Comparison of ENCODE assay signal across 7 cellular contexts in genomic region chr9:125748511-125749099, GRCh38. TPM values are rescaled to one million over a fixed set of nuclear protein-coding genes. Genes with fewer than 3 reads are reported as not detected.
DNase-seq lines count a peak whose midpoint lies in the region; TF ChIP-seq lines count a peak whose summit lies in the region.

No MANE protein-coding gene starts in this region.

- no peaks in the 10 kb centered on the region for H3F3A ChIP-seq in neural cell (ENCODE audit: insufficient read depth, low read length, poor library complexity, severe bottlenecking)

- POLR2A ChIA-PET in RWPE1 (lab: Yijun Ruan, JAX; ENCODE audit: low non-redundant PET), result interaction anchor here (0.6 to 0.8 kb wide), 2 partner anchors 43 to 141 kb away, joined by 3 to 5 read pairs; no protein-coding TSS in a partner anchor

- CTCF ChIA-PET in RWPE1 (lab: Yijun Ruan, JAX), result interaction anchor here (0.6 to 0.7 kb wide), 2 partner anchors 12 to 42 kb away, joined by 3 read pairs; no protein-coding TSS in a partner anchor

- no peaks in the 10 kb centered on the region for H3K27me3 ChIP-seq in neural cell (ENCODE audit: insufficient read depth, low read depth, low read length)

- peak overlapping the region; percentile 69 for H3K4me2 ChIP-seq in neural cell (ENCODE audit: low read length)

- no peaks in the 10 kb centered on the region for H3K9me3 ChIP-seq in neural cell (ENCODE audit: low read length)

- H3K9ac ChIP-seq in neural cell (ENCODE audit: low read length), result peak overlapping the region; percentile 97

- peaks cover 63% of the 10 kb centered on the region for H3K79me2 ChIP-seq in neural cell (replicated peaks; ENCODE audit: insufficient read depth, low read length)

- H3K27ac ChIP-seq in RWPE1 (peak overlapping the region; percentile 97), neural cell (ENCODE audit: low read length) (peak overlapping the region; percentile 98)

- no peaks in the 10 kb centered on the region for H3K9me2 ChIP-seq in neural cell (ENCODE audit: insufficient read depth, low read length)

- H4K20me1 ChIP-seq in neural cell (ENCODE audit: insufficient read depth), result no peaks in the 10 kb centered on the region

- DNase-seq in GM13976 (ENCODE audit: low spot score), result peak; percentile 29
- DNase-seq in RWPE1 (ENCODE audit: low spot score), result peak; percentile 26
- DNase-seq in epithelial cell of proximal tubule (ENCODE audit: low read depth), result no peak
- DNase-seq in stimulated activated CD4-positive, alpha-beta T cell treated with anti-CD3 and anti-CD28 coated beads, Interleukin-1b, Interleukin-23, amount 100 ng/mL, for 48 hours, result no peak
- no peak for DNase-seq in middle frontal gyrus (ENCODE audit: extremely low spot score, low spot score)
- DNase-seq in DMS153 treated with DMSO at 0.1 percent for 48 hours (lab: John Stamatoyannopoulos, UW; ENCODE audit: unreplicated experiment), result no peak

- H3K36me3 ChIP-seq in neural cell (ENCODE audit: insufficient read depth, low read length), result peaks cover 3% of the 10 kb centered on the region

- TF ChIP-seq CTCF in GM13976 (IDR thresholded peaks at IDR 0.05; ENCODE audit: borderline replicate concordance, control extremely low read depth, extremely low read depth, insufficient read depth, missing control alignments), result no peak
- TF ChIP-seq CTCF in RWPE1 (conservative IDR thresholded peaks at IDR 0.05; ENCODE audit: low read depth), result no peak
- TF ChIP-seq CTCF in epithelial cell of proximal tubule (conservative IDR thresholded peaks at IDR 0.05; ENCODE audit: low read depth, low read length), result no peak
- TF ChIP-seq CTCF in neural cell (IDR thresholded peaks at IDR 0.05; ENCODE audit: poor library complexity, severe bottlenecking), result no peak

- H3K4me3 ChIP-seq in epithelial cell of proximal tubule (ENCODE audit: low read depth, low read length) (peak overlapping the region; percentile 87), neural cell (ENCODE audit: low read length) (peak overlapping the region; percentile 89)

- TF ChIP-seq RAD21 in neural cell (conservative IDR thresholded peaks at IDR 0.05), result no peak

- TF ChIP-seq EP300 in neural cell (conservative IDR thresholded peaks at IDR 0.05; ENCODE audit: poor library complexity, severe bottlenecking), result no peak

- in situ Hi-C loops in GM13976 (cut with MboI; ENCODE audit: low sequenced_read_pairs, unreplicated experiment), result loop anchor here (25.0 kb wide), 1 partner anchor 336 kb away; no protein-coding TSS in a partner anchor

- no peak overlapping the region for H2AFZ ChIP-seq in neural cell (ENCODE audit: low read depth, low read length)

TF ChIP-seq in neural cell, 6 proteins besides CTCF, POLR2A, EP300 and RAD21:
- TF ChIP-seq, protein P1, sequence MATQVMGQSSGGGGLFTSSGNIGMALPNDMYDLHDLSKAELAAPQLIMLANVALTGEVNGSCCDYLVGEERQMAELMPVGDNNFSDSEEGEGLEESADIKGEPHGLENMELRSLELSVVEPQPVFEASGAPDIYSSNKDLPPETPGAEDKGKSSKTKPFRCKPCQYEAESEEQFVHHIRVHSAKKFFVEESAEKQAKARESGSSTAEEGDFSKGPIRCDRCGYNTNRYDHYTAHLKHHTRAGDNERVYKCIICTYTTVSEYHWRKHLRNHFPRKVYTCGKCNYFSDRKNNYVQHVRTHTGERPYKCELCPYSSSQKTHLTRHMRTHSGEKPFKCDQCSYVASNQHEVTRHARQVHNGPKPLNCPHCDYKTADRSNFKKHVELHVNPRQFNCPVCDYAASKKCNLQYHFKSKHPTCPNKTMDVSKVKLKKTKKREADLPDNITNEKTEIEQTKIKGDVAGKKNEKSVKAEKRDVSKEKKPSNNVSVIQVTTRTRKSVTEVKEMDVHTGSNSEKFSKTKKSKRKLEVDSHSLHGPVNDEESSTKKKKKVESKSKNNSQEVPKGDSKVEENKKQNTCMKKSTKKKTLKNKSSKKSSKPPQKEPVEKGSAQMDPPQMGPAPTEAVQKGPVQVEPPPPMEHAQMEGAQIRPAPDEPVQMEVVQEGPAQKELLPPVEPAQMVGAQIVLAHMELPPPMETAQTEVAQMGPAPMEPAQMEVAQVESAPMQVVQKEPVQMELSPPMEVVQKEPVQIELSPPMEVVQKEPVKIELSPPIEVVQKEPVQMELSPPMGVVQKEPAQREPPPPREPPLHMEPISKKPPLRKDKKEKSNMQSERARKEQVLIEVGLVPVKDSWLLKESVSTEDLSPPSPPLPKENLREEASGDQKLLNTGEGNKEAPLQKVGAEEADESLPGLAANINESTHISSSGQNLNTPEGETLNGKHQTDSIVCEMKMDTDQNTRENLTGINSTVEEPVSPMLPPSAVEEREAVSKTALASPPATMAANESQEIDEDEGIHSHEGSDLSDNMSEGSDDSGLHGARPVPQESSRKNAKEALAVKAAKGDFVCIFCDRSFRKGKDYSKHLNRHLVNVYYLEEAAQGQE (IDR thresholded peaks at IDR 0.05; ENCODE audit: borderline replicate concordance), result no peak
- TF ChIP-seq TAF1 (IDR thresholded peaks at IDR 0.05; ENCODE audit: low read depth), result peak; percentile 55
- TF ChIP-seq SMC3 (conservative IDR thresholded peaks at IDR 0.05; ENCODE audit: poor library complexity), result peak; percentile 9

RNA-seq across cellular contexts. Expression of gene PBX3, which starts 1.4 kb away (rescaled TPM):
- total RNA-seq in epithelial cell of proximal tubule, result 11.0 and 20.3 TPM in 2 replicates
- 398 and 402 TPM in 2 replicates for polyA plus RNA-seq in neural cell
- 607 and 710 TPM in 2 replicates for polyA minus RNA-seq in neural cell

RNA-seq across cellular contexts. Expression of gene MAPKAP1, which starts 41.6 kb away (rescaled TPM):
- 97.7 and 100 TPM in 2 replicates for total RNA-seq in epithelial cell of proximal tubule
- polyA plus RNA-seq in neural cell, result 57.5 and 70.4 TPM in 2 replicates
- polyA minus RNA-seq in neural cell, result 75.7 and 80.6 TPM in 2 replicates

Comparison
In these comparisons a context has a peak if more than half of its experiments do, and no peak if none do; other contexts are left out.
1. DNase-seq: peak in GM13976 (single experiment) and RWPE1 (single experiment); none in epithelial cell of proximal tubule (single experiment), stimulated activated CD4-positive, alpha-beta T cell treated with anti-CD3 and anti-CD28 coated beads, Interleukin-1b, Interleukin-23, amount 100 ng/mL, for 48 hours (single experiment), middle frontal gyrus (single experiment) and DMS153 treated with DMSO at 0.1 percent for 48 hours (single experiment).